Comparison of ENCODE assay signal across 10 cellular contexts in genomic region chr15:90106522-90107117, GRCh38. TPM values are rescaled to one million over a fixed set of nuclear protein-coding genes. Genes with fewer than 3 reads are reported as not detected.
DNase-seq lines count a peak whose midpoint lies in the region; ATAC-seq and TF ChIP-seq lines count a peak whose summit lies in the region.
"Had no signal": no experiment of that assay in that cellular context is flagged by ENCODE, and none has a peak within 500 bp of the region (broad histone marks: within the 10 kb centered on the region; RNA-seq: fewer than 3 reads in every experiment).

No MANE protein-coding gene starts in this region.

- DNase-seq in H7 (peak; percentile 65), SHP77 (lab: John Stamatoyannopoulos, UW) (peak; percentile 67 to 77), foreskin keratinocyte (peak; percentile 46 to 72), sigmoid colon (peak; percentile 80), testis (no peak), LoVo (ENCODE audit: low spot score) (no peak), HuH-7.5 (ENCODE audit: low spot score) (no peak)
- DNase-seq: KBM-7; stimulated activated CD4-positive, alpha-beta T cell treated with anti-CD3 and anti-CD28 coated beads, Interleukin-4, amount 100 ng/mL, for 24 hours had no signal

- H3K36me3 ChIP-seq in H7 (replicated peaks; ENCODE audit: control insufficient read depth, insufficient read depth, low read length) (no peaks in the 10 kb centered on the region), sigmoid colon (no peaks in the 10 kb centered on the region), testis (ENCODE audit: low read depth, missing control alignments) (no peaks in the 10 kb centered on the region)

- no peak for TF ChIP-seq CTCF in foreskin keratinocyte (conservative IDR thresholded peaks at IDR 0.05)
- TF ChIP-seq CTCF in sigmoid colon (IDR thresholded peaks at IDR 0.05) = no peak
- TF ChIP-seq CTCF in testis (IDR thresholded peaks at IDR 0.05) = no peak

- ATAC-seq in foreskin keratinocyte (peak; percentile 75), HG03565 (IDR thresholded peaks at IDR 0.05; ENCODE audit: unreplicated experiment) (no peak)

- H3K27ac ChIP-seq in foreskin keratinocyte (no peak overlapping the region), sigmoid colon (peak overlapping the region; percentile 94 to 100 (median 98)), testis (no peak overlapping the region)

- WGBS in sigmoid colon, 2 donors = 65 to 82% methylated on average over 7 of the region's 7 CpGs
- 66 to 81% methylated on average over 5 to 7 of the region's 7 CpGs for WGBS in testis, 2 donors

- no peak for TF ChIP-seq EP300 in sigmoid colon (IDR thresholded peaks at IDR 0.05)

- peaks cover 15% of the 10 kb centered on the region for H3K27me3 ChIP-seq in H7 (ENCODE audit: control insufficient read depth, insufficient read depth, low read length)
- H3K27me3 ChIP-seq in foreskin keratinocyte = no peaks in the 10 kb centered on the region
- H3K27me3 ChIP-seq in sigmoid colon = no peaks in the 10 kb centered on the region
- no peaks in the 10 kb centered on the region for H3K27me3 ChIP-seq in testis

- H3K4me3 ChIP-seq in H7 (ENCODE audit: insufficient read depth, low read depth, low read length) (no peak overlapping the region), sigmoid colon (no peak overlapping the region), testis (no peak overlapping the region)

- intact Hi-C loops in sigmoid colon (cut with DNase I) = no loop called here
- intact Hi-C loops in testis (cut with DNase I; ENCODE audit: low total_unique reads) = no loop called here

- TF ChIP-seq POLR2A in sigmoid colon (IDR thresholded peaks at IDR 0.05) (no peak), testis (IDR thresholded peaks at IDR 0.05) (no peak)

- H3K4me1 ChIP-seq in foreskin keratinocyte (peaks cover 6% of the 10 kb centered on the region), sigmoid colon (peaks cover 0 to 45% (median 37%) of the 10 kb centered on the region in 4 donors), testis (peaks cover 5% of the 10 kb centered on the region)

- H3K9me3 ChIP-seq in sigmoid colon (no peaks in the 10 kb centered on the region), testis (no peaks in the 10 kb centered on the region)

RNA-seq across cellular contexts. Expression of gene IDH2, which starts 4.4 kb away (rescaled TPM):
- 67.6 and 74.4 TPM in 2 replicates for total RNA-seq in H7 (2014; rRNA removed; shearing (Covaris generic))
- total RNA-seq in foreskin keratinocyte (60.1 and 69.6 TPM in 2 replicates), sigmoid colon (100 to 1,000 TPM in 3 of 4 donors, 10 to 100 TPM in 1; 77.2 to 164 (median 116) TPM), testis (10 to 100 TPM; 13.1 to 17.7 TPM)
- polyA plus RNA-seq in foreskin keratinocyte (75.0 and 88.2 TPM in 2 replicates), sigmoid colon (100 to 1,000 TPM in 1 of 3 donors, 10 to 100 TPM in 2; 43.8 to 210 (median 90.2) TPM), testis (ENCODE audit: insufficient read depth, low read depth, low replicate concordance) (23.5 TPM)

Comparison
In these comparisons a context has a peak if more than half of its experiments do, and no peak if none do; other contexts are left out.
1. DNase-seq: peak in H7 (single experiment), SHP77 (2 of 2), foreskin keratinocyte (2 of 2) and sigmoid colon (single experiment); none in testis (single experiment), LoVo (single experiment) and HuH-7.5 (single experiment).
2. H3K27ac ChIP-seq: peak in sigmoid colon (4 of 4); none in foreskin keratinocyte (single experiment) and testis (0 of 2).